Comparison of ENCODE assay signal across 15 cellular contexts in the genomic region with DNA sequence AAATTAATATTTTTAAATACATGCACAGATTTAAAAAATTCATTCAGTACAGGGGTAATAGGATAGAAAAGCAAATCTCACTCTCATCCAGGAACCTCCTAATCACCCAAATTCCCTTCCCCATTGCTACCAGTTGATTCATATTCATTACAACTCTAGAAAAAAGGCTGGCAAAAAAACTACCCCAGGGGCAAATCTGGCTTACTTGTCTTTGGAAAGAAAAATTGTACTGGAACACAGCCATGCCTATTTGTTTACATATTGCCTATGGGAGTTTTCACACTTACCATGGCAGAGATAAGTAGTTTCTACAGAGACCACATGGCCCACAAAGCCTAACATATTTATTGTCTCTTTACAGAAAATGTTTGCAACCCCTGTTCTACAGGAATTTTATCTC. TPM values are rescaled to one million over a fixed set of nuclear protein-coding genes. Genes with fewer than 3 reads are reported as not detected.
A peak's percentile ranks its signal among the peaks of the same experiment; 100 is the strongest.
DNase-seq lines count a peak whose midpoint lies in the region; ATAC-seq and TF ChIP-seq lines count a peak whose summit lies in the region.
"Had no signal": no experiment of that assay in that cellular context is flagged by ENCODE, and none has a peak within 500 bp of the region (broad histone marks: within the 10 kb centered on the region; RNA-seq: fewer than 3 reads in every experiment).

No MANE protein-coding gene starts in this region.

- H3K9me3 Mint-ChIP-seq in stimulated activated effector memory CD8-positive, alpha-beta T cell treated with anti-CD3 and anti-CD28 coated beads, Interleukin-12 subunit alpha, Interleukin-12 subunit beta, amount 100 ng/mL, for 72 hours: no peaks in the 10 kb centered on the region
- no peaks in the 10 kb centered on the region for H3K9me3 Mint-ChIP-seq in GM23338

- H3K4me3 ChIP-seq in HEK293 (ENCODE audit: low read depth, low read length) (no peak overlapping the region), epithelial cell of esophagus (ENCODE audit: low read length) (no peak overlapping the region), GM23338 (no peak overlapping the region)
- H3K4me3 ChIP-seq: A549, BLaER1, HAP-1 had no signal

- no peaks in the 10 kb centered on the region for H3F3A ChIP-seq in GM23338 (replicated peaks; ENCODE audit: low read depth)

- no peaks in the 10 kb centered on the region for H3K27me3 ChIP-seq in GM23338 (ENCODE audit: insufficient read depth)
- H3K27me3 ChIP-seq: BLaER1 had no signal

- peaks cover 7% of the 10 kb centered on the region for H3K27me3 Mint-ChIP-seq in GM23338 (ENCODE audit: insufficient read depth, low read depth, poor library complexity)
- H3K27me3 Mint-ChIP-seq: CD4-positive, alpha-beta memory T cell had no signal

- CTCF ChIA-PET in HEK293 (lab: Yijun Ruan, JAX): no interaction called here

- no peak for ATAC-seq in stimulated activated effector memory CD8-positive, alpha-beta T cell treated with anti-CD3 and anti-CD28 coated beads, Interleukin-12 subunit alpha, Interleukin-12 subunit beta, amount 100 ng/mL, for 72 hours
- ATAC-seq in GM23338: no peak
- ATAC-seq: A549 had no signal

- POLR2A ChIA-PET in HEK293 (lab: Yijun Ruan, JAX): interaction anchor here (0.7 kb wide), 1 partner anchor 109 kb away, joined by 3 read pairs; no protein-coding TSS in a partner anchor

- H3K36me3 Mint-ChIP-seq in stimulated activated effector memory CD8-positive, alpha-beta T cell treated with anti-CD3 and anti-CD28 coated beads, Interleukin-12 subunit alpha, Interleukin-12 subunit beta, amount 100 ng/mL, for 72 hours: peaks cover 97% of the 10 kb centered on the region
- H3K36me3 Mint-ChIP-seq in GM23338 (ENCODE audit: low read depth): peaks cover 63% of the 10 kb centered on the region

- H3K27ac ChIP-seq in HEK293 (ENCODE audit: extremely low read depth, low read depth, low read length): no peak overlapping the region
- H3K27ac ChIP-seq in GM23338 (ENCODE audit: low read depth): no peak overlapping the region; the same call in 1 of the 2 replicates
- H3K27ac ChIP-seq: A549, BLaER1, HL-60 had no signal

- 0 out of 2 replicates have a peak, but pooled peaks cover 12% of the 10 kb centered on the region for H4K20me1 ChIP-seq in GM23338 (replicated peaks; ENCODE audit: insufficient read depth)
- H4K20me1 ChIP-seq: BLaER1 had no signal

- H3K79me2 ChIP-seq in GM23338 (replicated peaks; ENCODE audit: insufficient read depth): no peaks in the 10 kb centered on the region

- no peaks in the 10 kb centered on the region for H3K9me2 ChIP-seq in GM23338 (ENCODE audit: insufficient read depth)

- H3K9me3 ChIP-seq in HEK293 (ENCODE audit: control insufficient read depth, insufficient read depth, low read depth, low read length): no peaks in the 10 kb centered on the region
- H3K9me3 ChIP-seq: A549, BLaER1, HAP-1 had no signal

- H3K27ac Mint-ChIP-seq in stimulated activated effector memory CD8-positive, alpha-beta T cell treated with anti-CD3 and anti-CD28 coated beads, Interleukin-12 subunit alpha, Interleukin-12 subunit beta, amount 100 ng/mL, for 72 hours: peak overlapping the region; percentile 40
- H3K27ac Mint-ChIP-seq in GM23338: no peak overlapping the region

- no peak overlapping the region for H3K4me2 ChIP-seq in GM23338
- H3K4me2 ChIP-seq: A549, BLaER1 had no signal

- H3K4me1 ChIP-seq in HEK293 (ENCODE audit: control insufficient read depth, insufficient read depth, low read length) (no peaks in the 10 kb centered on the region), GM23338 (ENCODE audit: insufficient read depth) (no peaks in the 10 kb centered on the region)
- H3K4me1 ChIP-seq: A549, BLaER1 had no signal

- H3K4me1 Mint-ChIP-seq in stimulated activated effector memory CD8-positive, alpha-beta T cell treated with anti-CD3 and anti-CD28 coated beads, Interleukin-12 subunit alpha, Interleukin-12 subunit beta, amount 100 ng/mL, for 72 hours: no peaks in the 10 kb centered on the region
- no peaks in the 10 kb centered on the region for H3K4me1 Mint-ChIP-seq in GM23338
- H3K4me1 Mint-ChIP-seq: CD14-positive monocyte; CD4-positive, alpha-beta memory T cell had no signal

- no peak overlapping the region for H3K4me3 Mint-ChIP-seq in stimulated activated effector memory CD8-positive, alpha-beta T cell treated with anti-CD3 and anti-CD28 coated beads, Interleukin-12 subunit alpha, Interleukin-12 subunit beta, amount 100 ng/mL, for 72 hours
- no peak overlapping the region for H3K4me3 Mint-ChIP-seq in GM23338
- H3K4me3 Mint-ChIP-seq: CD14-positive monocyte; CD4-positive, alpha-beta memory T cell had no signal

- DNase-seq in RPMI7951 (ENCODE audit: low read depth) (peak; percentile 6), epithelial cell of esophagus (ENCODE audit: low read depth) (peak; percentile 68), GM23338 (ENCODE audit: low spot score) (no peak), 8988T (no peak), hypothalamus (lab: John Stamatoyannopoulos, UW) (no peak)
- DNase-seq in stimulated activated effector memory CD8-positive, alpha-beta T cell treated with anti-CD3 and anti-CD28 coated beads, Interleukin-12 subunit alpha, Interleukin-12 subunit beta, amount 100 ng/mL, for 72 hours (ENCODE audit: low spot score in 2 of 2): no peak
- DNase-seq: CD4-positive, alpha-beta memory T cell; DMS153; DMS79 had no signal

- no peak overlapping the region for H2AFZ ChIP-seq in GM23338

- TF ChIP-seq CTCF in HEK293 (tag by site-specific recombination; IDR thresholded peaks at IDR 0.05) (no peak), epithelial cell of esophagus (IDR thresholded peaks at IDR 0.05; ENCODE audit: insufficient read depth, low read depth, low read length, missing control alignments) (no peak), GM23338 (conservative IDR thresholded peaks at IDR 0.05; ENCODE audit: low read depth in 2 of 2) (no peak)

- H3K36me3 ChIP-seq in HEK293 (ENCODE audit: control insufficient read depth in 2 of 2, insufficient read depth in 1 of 2, low read length in 2 of 2) (peaks cover 60 to 62% of the 10 kb centered on the region in 2 experiments), GM23338 (ENCODE audit: insufficient read depth) (peaks cover 44% of the 10 kb centered on the region)

TF ChIP-seq in HEK293, 187 proteins besides CTCF, POLR2A, EP300 and RAD21:
- TF ChIP-seq FEZF1 (tag by site-specific recombination; IDR thresholded peaks at IDR 0.05) (no peak), PRDM6 (tag by site-specific recombination; IDR thresholded peaks at IDR 0.05) (peak; percentile 22; the same call in 1 of the 2 replicates)

TF ChIP-seq in GM23338, 12 proteins besides CTCF, POLR2A, EP300 and RAD21 (continues in another document):
- no peak for TF ChIP-seq EZH2phosphoT487 (IDR thresholded peaks at IDR 0.05; ENCODE audit: unreplicated experiment)
- TF ChIP-seq, protein P1, sequence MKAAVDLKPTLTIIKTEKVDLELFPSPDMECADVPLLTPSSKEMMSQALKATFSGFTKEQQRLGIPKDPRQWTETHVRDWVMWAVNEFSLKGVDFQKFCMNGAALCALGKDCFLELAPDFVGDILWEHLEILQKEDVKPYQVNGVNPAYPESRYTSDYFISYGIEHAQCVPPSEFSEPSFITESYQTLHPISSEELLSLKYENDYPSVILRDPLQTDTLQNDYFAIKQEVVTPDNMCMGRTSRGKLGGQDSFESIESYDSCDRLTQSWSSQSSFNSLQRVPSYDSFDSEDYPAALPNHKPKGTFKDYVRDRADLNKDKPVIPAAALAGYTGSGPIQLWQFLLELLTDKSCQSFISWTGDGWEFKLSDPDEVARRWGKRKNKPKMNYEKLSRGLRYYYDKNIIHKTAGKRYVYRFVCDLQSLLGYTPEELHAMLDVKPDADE (IDR thresholded peaks at IDR 0.05): no peak
- no peak for TF ChIP-seq POLR2AphosphoS5 (IDR thresholded peaks at IDR 0.05; ENCODE audit: low read depth)
- no peak for TF ChIP-seq REST (IDR thresholded peaks at IDR 0.05; ENCODE audit: unreplicated experiment)
- TF ChIP-seq NANOG (IDR thresholded peaks at IDR 0.05; ENCODE audit: borderline replicate concordance): no peak
- no peak for TF ChIP-seq JUNB (IDR thresholded peaks at IDR 0.05; ENCODE audit: unreplicated experiment)
- TF ChIP-seq ZNF114 (CRISPR knock-in tag; IDR thresholded peaks at IDR 0.05): no peak
- no peak for TF ChIP-seq CREB1 (CRISPR knock-in tag; IDR thresholded peaks at IDR 0.05; ENCODE audit: low read depth)
- TF ChIP-seq EZH2 (IDR thresholded peaks at IDR 0.05; ENCODE audit: low read depth, unreplicated experiment): no peak
- TF ChIP-seq STAT1 (IDR thresholded peaks at IDR 0.05; ENCODE audit: unreplicated experiment): no peak

RNA-seq across cellular contexts. Expression of gene RBM34, which starts 8.9 kb away (rescaled TPM):
- 68.7 and 70.0 TPM in 2 replicates for total RNA-seq in RPMI7951 (2014; rRNA removed; shearing (Covaris generic))
- 51.8 and 55.1 TPM in 2 replicates for total RNA-seq in GM23338 (2014; rRNA removed; shearing (Covaris generic))
- polyA plus RNA-seq in GM23338 (2016; fragmentation: Nextera tagmentation; extraction: Ambion mirVana): 177 and 197 TPM in 2 replicates

RNA-seq across cellular contexts. Expression of gene TOMM20, which starts 41.3 kb away (rescaled TPM):
- 68.8 and 74.9 TPM in 2 replicates for total RNA-seq in RPMI7951 (2014; rRNA removed; shearing (Covaris generic))
- total RNA-seq in GM23338 (2014; rRNA removed; shearing (Covaris generic)): 138 and 159 TPM in 2 replicates
- 116 and 138 TPM in 2 replicates for polyA plus RNA-seq in GM23338 (2016; fragmentation: Nextera tagmentation; extraction: Ambion mirVana)

Comparison
In these comparisons a context has a peak if more than half of its experiments do, and no peak if none do; other contexts are left out.
1. DNase-seq: peak in RPMI7951 (single experiment) and epithelial cell of esophagus (single experiment); none in stimulated activated effector memory CD8-positive, alpha-beta T cell treated with anti-CD3 and anti-CD28 coated beads, Interleukin-12 subunit alpha, Interleukin-12 subunit beta, amount 100 ng/mL, for 72 hours (0 of 2), GM23338 (single experiment), 8988T (single experiment) and hypothalamus (0 of 51).